Comparison of ENCODE assay signal across 23 cellular contexts in genomic region chr2:63665806-63666205, GRCh38.
DNase-seq lines count a peak whose midpoint lies in the region; ATAC-seq and TF ChIP-seq lines count a peak whose summit lies in the region.
"Had no signal": no experiment of that assay in that cellular context is flagged by ENCODE, and none has a peak within 500 bp of the region (broad histone marks: within the 10 kb centered on the region; RNA-seq: fewer than 3 reads in every experiment).

No MANE protein-coding gene starts in this region.

- TF ChIP-seq CTCF in AG10803 (conservative IDR thresholded peaks at IDR 0.05; ENCODE audit: low read length) (no peak), chondrocyte (IDR thresholded peaks at IDR 0.05) (no peak), glutamatergic neuron (IDR thresholded peaks at IDR 0.05; ENCODE audit: partially characterized antibody, unreplicated experiment) (no peak)

- ATAC-seq in HG02571 (IDR thresholded peaks at IDR 0.05; ENCODE audit: unreplicated experiment) (no peak), HG03432 (IDR thresholded peaks at IDR 0.05; ENCODE audit: unreplicated experiment) (no peak)
- ATAC-seq: activated T-cell treated with anti-CD3 and anti-CD28 coated beads, Interleukin-2, amount 50 U/mL, for 72 hours; GM23338; left cardiac atrium had no signal

- peak; percentile 98 for DNase-seq in AG10803 (ENCODE audit: low read depth)
- peak; percentile 48 for DNase-seq in HT1080 (ENCODE audit: low read depth)
- DNase-seq in chondrocyte (ENCODE audit: low spot score), result no peak
- peak; percentile 29 for DNase-seq in mesendoderm
- no peak for DNase-seq in glutamatergic neuron
- DNase-seq in activated CD4-positive, alpha-beta T cell treated with anti-CD3 and anti-CD28 coated beads for 4 hours, result no peak
- DNase-seq: activated CD4-positive, alpha-beta T cell treated with anti-CD3 and anti-CD28 coated beads, Interleukin-2, amount 50 U/mL, for 48 hours; activated T-cell treated with anti-CD3 and anti-CD28 coated beads, Interleukin-2, amount 50 U/mL, for 72 hours; colonic mucosa; DMS53; hypothalamus; left cardiac atrium; NCI-H2107; NCI-H774; PC-9; posterior cingulate gyrus; stimulated activated CD4-positive, alpha-beta T cell treated with anti-CD3 and anti-CD28 coated beads, Interleukin-12 subunit alpha, Interleukin-12 subunit beta, amount 100 ng/mL, for 4 hours; stimulated activated naive CD4-positive, alpha-beta T cell treated with Interleukin-2 at 50 U/mL for 16 hours had no signal

- H2AK5ac ChIP-seq in mesendoderm (ENCODE audit: low read length), result no peak overlapping the region

- H3K23ac ChIP-seq in mesendoderm (ENCODE audit: low read length), result no peak overlapping the region

- no peaks in the 10 kb centered on the region for H3K27me3 ChIP-seq in mesendoderm (ENCODE audit: insufficient read depth, low read length, poor library complexity)
- H3K27me3 ChIP-seq: colonic mucosa had no signal

- peaks cover 8% of the 10 kb centered on the region for H3K9me3 Mint-ChIP-seq in chondrocyte (ENCODE audit: low read depth)
- no peaks in the 10 kb centered on the region for H3K9me3 Mint-ChIP-seq in glutamatergic neuron (ENCODE audit: unreplicated experiment)
- H3K9me3 Mint-ChIP-seq: GM23338 had no signal

- H3K27ac ChIP-seq in mesendoderm (ENCODE audit: low read depth, low read length), result no peak overlapping the region
- H3K27ac ChIP-seq: colonic mucosa, epithelial cell of prostate, PC-9 had no signal

- H3K4me3 Mint-ChIP-seq in chondrocyte (ENCODE audit: unreplicated experiment), result no peak overlapping the region
- no peak overlapping the region for H3K4me3 Mint-ChIP-seq in glutamatergic neuron (ENCODE audit: unreplicated experiment)
- H3K4me3 Mint-ChIP-seq: activated T-cell treated with anti-CD3 and anti-CD28 coated beads, Interleukin-2, amount 50 U/mL, for 72 hours; B cell; GM23338 had no signal

- peaks cover 35% of the 10 kb centered on the region for H3K4me1 Mint-ChIP-seq in chondrocyte (ENCODE audit: low read depth)
- peaks cover 7% of the 10 kb centered on the region for H3K4me1 Mint-ChIP-seq in glutamatergic neuron (ENCODE audit: low read depth, unreplicated experiment)
- H3K4me1 Mint-ChIP-seq: B cell had no signal

- H3K36me3 ChIP-seq in mesendoderm (ENCODE audit: control insufficient read depth, insufficient read depth, low read length), result no peaks in the 10 kb centered on the region
- H3K36me3 ChIP-seq: colonic mucosa had no signal

- no peak overlapping the region for H2BK15ac ChIP-seq in mesendoderm (replicated peaks; ENCODE audit: low read depth)

- no peak overlapping the region for H3K9ac ChIP-seq in mesendoderm (ENCODE audit: low read length)

- no peak overlapping the region for H4K8ac ChIP-seq in mesendoderm (ENCODE audit: low read depth, low read length)

- no peak overlapping the region for H3K4ac ChIP-seq in mesendoderm (ENCODE audit: low read depth, low read length)

- peaks cover 22% of the 10 kb centered on the region for H3K4me1 ChIP-seq in mesendoderm (ENCODE audit: control insufficient read depth, low read depth, low read length)
- H3K4me1 ChIP-seq: colonic mucosa had no signal

- H3K36me3 Mint-ChIP-seq in chondrocyte (ENCODE audit: low read depth) (no peaks in the 10 kb centered on the region), glutamatergic neuron (ENCODE audit: unreplicated experiment) (no peaks in the 10 kb centered on the region)

- H3K4me3 ChIP-seq in AG10803 (ENCODE audit: low read length) (no peak overlapping the region; the same call in 1 of the 2 replicates), mesendoderm (ENCODE audit: low read length) (no peak overlapping the region)
- H3K4me3 ChIP-seq: colonic mucosa, GM23338, PC-9 had no signal

- H3K4me2 ChIP-seq in mesendoderm (ENCODE audit: low read length), result no peak overlapping the region
- H3K4me2 ChIP-seq: GM23338, PC-9 had no signal

- no peak overlapping the region for H3K56ac ChIP-seq in mesendoderm (ENCODE audit: low read length)

- H3K18ac ChIP-seq in mesendoderm (ENCODE audit: low read length), result no peak overlapping the region

- H3K27ac Mint-ChIP-seq in chondrocyte (ENCODE audit: unreplicated experiment), result peak overlapping the region; percentile 77
- H3K27ac Mint-ChIP-seq in glutamatergic neuron (ENCODE audit: unreplicated experiment), result no peak overlapping the region
- H3K27ac Mint-ChIP-seq: activated T-cell treated with anti-CD3 and anti-CD28 coated beads, Interleukin-2, amount 50 U/mL, for 72 hours; B cell; GM23338 had no signal

- H2BK5ac ChIP-seq in mesendoderm (ENCODE audit: low read length), result no peak overlapping the region

- no peak overlapping the region for H2BK120ac ChIP-seq in mesendoderm (ENCODE audit: low read depth, low read length)

- H3K79me2 ChIP-seq in mesendoderm (ENCODE audit: control insufficient read depth, insufficient read depth, low read length), result no peaks in the 10 kb centered on the region

- H3K27me3 Mint-ChIP-seq in chondrocyte (ENCODE audit: low read depth), result no peaks in the 10 kb centered on the region
- no peaks in the 10 kb centered on the region for H3K27me3 Mint-ChIP-seq in glutamatergic neuron (ENCODE audit: unreplicated experiment)

- no peaks in the 10 kb centered on the region for H3K79me1 ChIP-seq in mesendoderm (ENCODE audit: low read length)

- no CpG with 5 or more reads among the region's 1 CpG for WGBS in mesendoderm (ENCODE audit: extremely low coverage, insufficient coverage, low lambda C conversion rate)

- no peak overlapping the region for H4K5ac ChIP-seq in mesendoderm (ENCODE audit: low read length)

Comparison
In these comparisons a context has a peak if more than half of its experiments do, and no peak if none do; other contexts are left out.
1. DNase-seq: peak in AG10803 (single experiment), HT1080 (single experiment) and mesendoderm (single experiment); none in chondrocyte (single experiment), glutamatergic neuron (single experiment) and activated CD4-positive, alpha-beta T cell treated with anti-CD3 and anti-CD28 coated beads for 4 hours (0 of 2).